ENCODE assay signal across 1 cellular context in the genomic region with DNA sequence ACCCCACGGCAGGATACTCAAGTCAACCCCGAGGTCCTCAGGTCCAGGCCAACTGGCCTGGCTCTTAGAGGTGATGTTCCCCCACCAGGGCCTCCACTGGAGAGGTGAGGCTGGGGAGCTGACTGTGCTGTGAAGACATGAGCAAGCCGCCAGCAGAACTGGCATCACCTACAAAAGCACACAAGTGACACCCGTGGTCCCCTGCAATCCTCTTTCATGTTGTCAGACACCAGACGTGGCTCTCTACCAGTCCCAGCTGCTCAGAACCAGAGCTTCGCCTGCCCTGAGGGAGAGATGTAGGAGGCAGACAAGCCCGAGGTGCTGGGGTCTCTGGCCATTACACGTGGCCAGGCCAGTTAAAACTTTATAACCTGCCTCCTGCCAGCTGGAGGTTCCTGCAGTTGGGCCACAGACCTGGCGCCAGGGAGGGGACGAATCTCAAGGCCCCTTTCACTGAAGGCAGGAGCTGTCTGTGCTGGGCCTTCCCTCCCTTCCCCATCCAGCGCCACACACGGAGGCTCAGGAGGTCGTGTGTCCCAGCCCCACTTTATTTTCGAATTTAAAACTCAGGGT.
TF ChIP-seq lines count a peak whose summit lies in the region.

No MANE protein-coding gene starts in this region.

TF ChIP-seq in HCT116, 20 proteins besides CTCF, POLR2A, EP300 and RAD21 (continued from another document):
- TF ChIP-seq JUND (IDR thresholded peaks at IDR 0.05) (no peak), EZH2phosphoT487 (IDR thresholded peaks at IDR 0.05; ENCODE audit: borderline replicate concordance) (no peak), ZFX (IDR thresholded peaks at IDR 0.05) (no peak), POLR2AphosphoS5 (IDR thresholded peaks at IDR 0.05; ENCODE audit: low read depth, low read length) (no peak), EGR1 (IDR thresholded peaks at IDR 0.05; ENCODE audit: low read depth) (no peak), FOSL1 (IDR thresholded peaks at IDR 0.05; ENCODE audit: low read depth) (no peak), EZH2 (IDR thresholded peaks at IDR 0.05) (no peak), CBX3 (IDR thresholded peaks at IDR 0.05; ENCODE audit: low read depth) (no peak), CEBPB (IDR thresholded peaks at IDR 0.05; ENCODE audit: low read depth) (no peak), ZNF274 (IDR thresholded peaks at IDR 0.05; ENCODE audit: low read depth, low read length) (no peak), SIN3A (IDR thresholded peaks at IDR 0.05; ENCODE audit: low read depth) (no peak)
- TF ChIP-seq, protein P1, sequence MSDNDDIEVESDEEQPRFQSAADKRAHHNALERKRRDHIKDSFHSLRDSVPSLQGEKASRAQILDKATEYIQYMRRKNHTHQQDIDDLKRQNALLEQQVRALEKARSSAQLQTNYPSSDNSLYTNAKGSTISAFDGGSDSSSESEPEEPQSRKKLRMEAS (IDR thresholded peaks at IDR 0.05): no peak
- TF ChIP-seq, protein P2, sequence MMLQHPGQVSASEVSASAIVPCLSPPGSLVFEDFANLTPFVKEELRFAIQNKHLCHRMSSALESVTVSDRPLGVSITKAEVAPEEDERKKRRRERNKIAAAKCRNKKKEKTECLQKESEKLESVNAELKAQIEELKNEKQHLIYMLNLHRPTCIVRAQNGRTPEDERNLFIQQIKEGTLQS (IDR thresholded peaks at IDR 0.05): no peak
